ENCODE assay signal across 17 cellular contexts in genomic region chr14:68729556-68729955, GRCh38.
A peak's percentile ranks its signal among the peaks of the same experiment; 100 is the strongest.
DNase-seq lines count a peak whose midpoint lies in the region; ATAC-seq, FAIRE-seq and TF ChIP-seq lines count a peak whose summit lies in the region.
"Had no signal": no experiment of that assay in that cellular context is flagged by ENCODE, and none has a peak within 500 bp of the region (broad histone marks: within the 10 kb centered on the region; RNA-seq: fewer than 3 reads in every experiment).

No MANE protein-coding gene starts in this region.

- no peaks in the 10 kb centered on the region for H3K9me3 Mint-ChIP-seq in IgD-negative memory B cell
- H3K9me3 Mint-ChIP-seq: activated T-helper 17 cell treated with anti-CD3 and anti-CD28 coated beads, Interleukin-2, amount 50 U/mL, for 72 hours; effector memory CD8-positive, alpha-beta T cell had no signal

- H3K36me3 ChIP-seq in right atrium auricular region: no peaks in the 10 kb centered on the region
- H3K36me3 ChIP-seq in small intestine (ENCODE audit: control insufficient read depth in 2 of 2, insufficient read depth in 2 of 2, low read length in 2 of 2): no peaks in the 10 kb centered on the region
- H3K36me3 ChIP-seq: HAP-1, pancreas, tibial nerve had no signal

- H3K9me3 ChIP-seq in right atrium auricular region (no peaks in the 10 kb centered on the region), small intestine (ENCODE audit: control insufficient read depth, low read depth) (no peaks in the 10 kb centered on the region)
- H3K9me3 ChIP-seq: HAP-1, pancreas, tibial nerve had no signal

- no peak for FAIRE-seq in small intestine (lab: Jason Lieb, UNC)
- FAIRE-seq: bronchial epithelial cell, pancreas had no signal

- H3K27me3 Mint-ChIP-seq in IgD-negative memory B cell: no peaks in the 10 kb centered on the region
- H3K27me3 Mint-ChIP-seq: activated T-helper 17 cell treated with anti-CD3 and anti-CD28 coated beads, Interleukin-2, amount 50 U/mL, for 72 hours; effector memory CD8-positive, alpha-beta T cell had no signal

- H3K27ac Mint-ChIP-seq in IgD-negative memory B cell: peak overlapping the region; percentile 60 to 71 (median 70)
- H3K27ac Mint-ChIP-seq: activated T-helper 17 cell treated with anti-CD3 and anti-CD28 coated beads, Interleukin-2, amount 50 U/mL, for 72 hours; WTC11 had no signal

- no peak for DNase-seq in caudate nucleus (lab: John Stamatoyannopoulos, UW)
- DNase-seq in right atrium auricular region (ENCODE audit: low spot score): no peak
- peak; percentile 55 for DNase-seq in small intestine
- DNase-seq in KG1 (lab: John Stamatoyannopoulos, UW): no peak
- DNase-seq: effector memory CD8-positive, alpha-beta T cell; left cardiac atrium; pancreas had no signal

- H3K27me3 ChIP-seq in right atrium auricular region: no peaks in the 10 kb centered on the region
- no peaks in the 10 kb centered on the region for H3K27me3 ChIP-seq in small intestine (ENCODE audit: control insufficient read depth in 2 of 2, insufficient read depth in 2 of 2, low read length in 2 of 2)
- H3K27me3 ChIP-seq: pancreas, tibial nerve had no signal

- WGBS in small intestine, 3 donors: 11 to 51% (median 49%) methylated on average over 6 of the region's 6 CpGs

- H3K27ac ChIP-seq in caudate nucleus (ENCODE audit: low read depth, low read length): peak overlapping the region; percentile 86
- peak overlapping the region; percentile 40 to 66 for H3K27ac ChIP-seq in right atrium auricular region
- no peak overlapping the region for H3K27ac ChIP-seq in small intestine (ENCODE audit: low read depth in 1 of 2, low read length in 1 of 2)
- H3K27ac ChIP-seq: pancreas, tibial nerve had no signal

- H3K4me1 ChIP-seq in right atrium auricular region (peaks cover 0 to 48% of the 10 kb centered on the region in 2 donors), small intestine (ENCODE audit: control insufficient read depth in 2 of 2, insufficient read depth in 1 of 2, low read depth in 1 of 2, low read length in 1 of 2) (peaks cover 5 to 11% of the 10 kb centered on the region in 2 donors)

- TF ChIP-seq CTCF in right atrium auricular region (IDR thresholded peaks at IDR 0.05): no peak

- ATAC-seq in GM19328 (IDR thresholded peaks at IDR 0.05; ENCODE audit: unreplicated experiment) (no peak), HG03565 (IDR thresholded peaks at IDR 0.05; ENCODE audit: unreplicated experiment) (no peak), GM21723 (IDR thresholded peaks at IDR 0.05; ENCODE audit: unreplicated experiment) (no peak)
- ATAC-seq: effector memory CD8-positive, alpha-beta T cell; pancreas; WTC11 had no signal

- no peaks in the 10 kb centered on the region for H3K36me3 Mint-ChIP-seq in IgD-negative memory B cell
- H3K36me3 Mint-ChIP-seq: WTC11 had no signal

- peaks cover 46 to 57% (median 50%) of the 10 kb centered on the region in 3 donors for H3K4me1 Mint-ChIP-seq in IgD-negative memory B cell

- H3K4me3 Mint-ChIP-seq in IgD-negative memory B cell: peak overlapping the region; percentile 6 to 90 (median 62)
- H3K4me3 Mint-ChIP-seq: effector memory CD8-positive, alpha-beta T cell; WTC11 had no signal

- H3K4me3 ChIP-seq in right atrium auricular region (no peak overlapping the region), small intestine (ENCODE audit: low read depth in 1 of 2, low read length in 2 of 2) (no peak overlapping the region)
- H3K4me3 ChIP-seq: HAP-1, pancreas, smooth muscle cell, tibial nerve had no signal

Comparison
In these comparisons a context has a peak if more than half of its experiments do, and no peak if none do; other contexts are left out.
1. H3K27ac ChIP-seq: peak in caudate nucleus (single experiment) and right atrium auricular region (2 of 2); none in small intestine (0 of 2).